ENCODE assay signal across 23 cellular contexts in the genomic region with DNA sequence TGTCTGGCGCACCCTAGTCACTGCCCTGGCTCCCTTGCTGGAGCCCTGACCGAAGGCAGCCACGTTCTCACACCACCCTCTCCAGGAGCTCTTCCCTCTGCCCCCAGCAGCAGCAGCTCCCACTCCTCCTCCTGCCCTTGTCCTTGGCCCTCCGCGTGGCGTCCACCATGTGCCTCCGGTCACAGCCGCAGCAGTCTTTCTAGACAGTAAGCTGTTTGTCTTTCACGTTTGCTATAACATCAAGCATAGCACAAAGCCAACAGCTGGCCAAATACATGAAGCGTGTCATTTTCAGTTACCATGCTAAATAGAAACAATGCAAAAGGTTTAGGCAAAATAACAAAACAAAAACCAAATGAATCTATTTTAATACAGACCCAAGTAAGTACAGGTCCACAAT. TPM values are rescaled to one million over a fixed set of nuclear protein-coding genes. Genes with fewer than 3 reads are reported as not detected.
A peak's percentile ranks its signal among the peaks of the same experiment; 100 is the strongest.
DNase-seq lines count a peak whose midpoint lies in the region; ATAC-seq and TF ChIP-seq lines count a peak whose summit lies in the region.
"Had no signal": no experiment of that assay in that cellular context is flagged by ENCODE, and none has a peak within 500 bp of the region (broad histone marks: within the 10 kb centered on the region; RNA-seq: fewer than 3 reads in every experiment).

No MANE protein-coding gene starts in this region.

- intact Hi-C loops in natural killer cell (cut with micrococcal nuclease) = no loop called here

- H3K4me1 Mint-ChIP-seq in natural killer cell treated with Interleukin-12 subunit alpha and Interleukin-12 subunit beta and Interleukin-15 and Interleukin-18, amount 100 ng/mL, for 72 hours (ENCODE audit: low read depth in 2 of 2) = peaks cover 11 to 18% of the 10 kb centered on the region in 2 donors
- peaks cover 13 to 17% of the 10 kb centered on the region in 2 donors for H3K4me1 Mint-ChIP-seq in natural killer cell
- H3K4me1 Mint-ChIP-seq in activated T-helper 17 cell treated with anti-CD3 and anti-CD28 coated beads, Interleukin-2, amount 50 U/mL, for 72 hours = peaks cover 9% of the 10 kb centered on the region

- no peak for TF ChIP-seq CTCF in natural killer cell (IDR thresholded peaks at IDR 0.05)

- DNase-seq in natural killer cell treated with Interleukin-12 subunit alpha and Interleukin-12 subunit beta and Interleukin-15 and Interleukin-18, amount 100 ng/mL, for 72 hours (ENCODE audit: low spot score) = no peak
- DNase-seq in natural killer cell = no peak
- peak; percentile 67 for DNase-seq in medulla oblongata (ENCODE audit: extremely low spot score)
- DNase-seq in NAMALWA (ENCODE audit: low spot score) = no peak
- DNase-seq in occipital lobe (lab: John Stamatoyannopoulos, UW) = no peak
- DNase-seq: activated CD4-positive, alpha-beta T cell treated with anti-CD3 and anti-CD28 coated beads for 4 hours; activated naive CD8-positive, alpha-beta T cell treated with anti-CD3 and anti-CD28 coated beads, Interleukin-2, amount 10 ng/mL, durations not matched to agents 7 days and 5 days; CD4-positive, alpha-beta T cell; effector memory CD4-positive, alpha-beta T cell; foreskin keratinocyte; HFFc6; immature natural killer cell; left ventricle myocardium superior; NCI-H1105; NCI-H2107; stomach; T-helper 17 cell had no signal

- peak overlapping the region; percentile 9 to 31 for H3K27ac Mint-ChIP-seq in natural killer cell treated with Interleukin-12 subunit alpha and Interleukin-12 subunit beta and Interleukin-15 and Interleukin-18, amount 100 ng/mL, for 72 hours
- peak overlapping the region in 1 of 2 donors; percentile 79 for H3K27ac Mint-ChIP-seq in natural killer cell
- peak overlapping the region; percentile 18 for H3K27ac Mint-ChIP-seq in activated T-helper 17 cell treated with anti-CD3 and anti-CD28 coated beads, Interleukin-2, amount 50 U/mL, for 72 hours
- H3K27ac Mint-ChIP-seq: activated naive CD8-positive, alpha-beta T cell treated with anti-CD3 and anti-CD28 coated beads, Interleukin-2, amount 10 ng/mL, durations not matched to agents 7 days and 5 days; activated T-helper 1 cell treated with anti-CD3 and anti-CD28 coated beads, Interleukin-12 subunit alpha, Interleukin-12 subunit beta, Interleukin-2, Interleukin-4 antibody, amounts not matched to agents 30 ng/mL and 10 ng/mL and 1 ng/mL, durations not matched to agents 14 hours and 24 hours and 36 hours; CD4-positive, alpha-beta T cell; HFFc6; IgD-negative memory B cell; T-helper 17 cell; type B pancreatic cell had no signal

- no peaks in the 10 kb centered on the region for H3K9me3 Mint-ChIP-seq in natural killer cell treated with Interleukin-12 subunit alpha and Interleukin-12 subunit beta and Interleukin-15 and Interleukin-18, amount 100 ng/mL, for 72 hours
- peaks cover 0 to 2% of the 10 kb centered on the region in 2 donors for H3K9me3 Mint-ChIP-seq in natural killer cell
- no peaks in the 10 kb centered on the region for H3K9me3 Mint-ChIP-seq in activated T-helper 17 cell treated with anti-CD3 and anti-CD28 coated beads, Interleukin-2, amount 50 U/mL, for 72 hours
- H3K9me3 Mint-ChIP-seq: activated naive CD8-positive, alpha-beta T cell treated with anti-CD3 and anti-CD28 coated beads, Interleukin-2, amount 10 ng/mL, durations not matched to agents 7 days and 5 days; activated T-helper 1 cell treated with anti-CD3 and anti-CD28 coated beads, Interleukin-12 subunit alpha, Interleukin-12 subunit beta, Interleukin-2, Interleukin-4 antibody, amounts not matched to agents 30 ng/mL and 10 ng/mL and 1 ng/mL, durations not matched to agents 14 hours and 24 hours and 36 hours; CD4-positive, alpha-beta T cell; HFFc6; IgD-negative memory B cell; immature natural killer cell; type B pancreatic cell had no signal

- H3K4me3 Mint-ChIP-seq in natural killer cell treated with Interleukin-12 subunit alpha and Interleukin-12 subunit beta and Interleukin-15 and Interleukin-18, amount 100 ng/mL, for 72 hours = no peak overlapping the region
- no peak overlapping the region for H3K4me3 Mint-ChIP-seq in natural killer cell
- peak overlapping the region; percentile 76 for H3K4me3 Mint-ChIP-seq in activated T-helper 17 cell treated with anti-CD3 and anti-CD28 coated beads, Interleukin-2, amount 50 U/mL, for 72 hours
- H3K4me3 Mint-ChIP-seq: activated naive CD8-positive, alpha-beta T cell treated with anti-CD3 and anti-CD28 coated beads, Interleukin-2, amount 10 ng/mL, durations not matched to agents 7 days and 5 days; activated T-helper 1 cell treated with anti-CD3 and anti-CD28 coated beads, Interleukin-12 subunit alpha, Interleukin-12 subunit beta, Interleukin-2, Interleukin-4 antibody, amounts not matched to agents 30 ng/mL and 10 ng/mL and 1 ng/mL, durations not matched to agents 14 hours and 24 hours and 36 hours; CD4-positive, alpha-beta T cell; HFFc6; immature natural killer cell; T-helper 17 cell; type B pancreatic cell had no signal

- ATAC-seq in natural killer cell treated with Interleukin-12 subunit alpha and Interleukin-12 subunit beta and Interleukin-15 and Interleukin-18, amount 100 ng/mL, for 72 hours = no peak
- ATAC-seq in natural killer cell = no peak
- no peak for ATAC-seq in activated T-helper 17 cell treated with anti-CD3 and anti-CD28 coated beads, Interleukin-2, amount 50 U/mL, for 72 hours (replicated peaks)
- no peak for ATAC-seq in HG02571 (IDR thresholded peaks at IDR 0.05; ENCODE audit: unreplicated experiment)
- ATAC-seq: esophagus mucosa, foreskin keratinocyte, left ventricle myocardium superior, T-helper 17 cell had no signal

- no peaks in the 10 kb centered on the region for H3K27me3 Mint-ChIP-seq in natural killer cell treated with Interleukin-12 subunit alpha and Interleukin-12 subunit beta and Interleukin-15 and Interleukin-18, amount 100 ng/mL, for 72 hours
- H3K27me3 Mint-ChIP-seq in natural killer cell (ENCODE audit: low read depth in 2 of 2) = no peaks in the 10 kb centered on the region
- H3K27me3 Mint-ChIP-seq in activated T-helper 17 cell treated with anti-CD3 and anti-CD28 coated beads, Interleukin-2, amount 50 U/mL, for 72 hours = no peaks in the 10 kb centered on the region
- H3K27me3 Mint-ChIP-seq: CD4-positive, alpha-beta T cell; T-helper 17 cell; type B pancreatic cell had no signal

- peaks cover 29% of the 10 kb centered on the region for H3K36me3 Mint-ChIP-seq in natural killer cell treated with Interleukin-12 subunit alpha and Interleukin-12 subunit beta and Interleukin-15 and Interleukin-18, amount 100 ng/mL, for 72 hours
- H3K36me3 Mint-ChIP-seq in natural killer cell = peaks cover 20% of the 10 kb centered on the region
- peaks cover 81% of the 10 kb centered on the region for H3K36me3 Mint-ChIP-seq in activated T-helper 17 cell treated with anti-CD3 and anti-CD28 coated beads, Interleukin-2, amount 50 U/mL, for 72 hours (ENCODE audit: low read depth)

RNA-seq across cellular contexts. Expression of gene PITRM1, which starts 3.3 kb away (rescaled TPM):
- total RNA-seq in natural killer cell treated with Interleukin-12 subunit alpha and Interleukin-12 subunit beta and Interleukin-15 and Interleukin-18, amount 100 ng/mL, for 72 hours = 10 to 100 TPM; 70.4 to 99.9 TPM
- 10 to 100 TPM; 67.1 to 89.0 (median 70.6) TPM for total RNA-seq in natural killer cell
- 100 to 1,000 TPM; 160 to 169 TPM for total RNA-seq in activated T-helper 17 cell treated with anti-CD3 and anti-CD28 coated beads, Interleukin-2, amount 50 U/mL, for 72 hours
- 38.8 TPM for total RNA-seq in occipital lobe
